In the genomic region with DNA sequence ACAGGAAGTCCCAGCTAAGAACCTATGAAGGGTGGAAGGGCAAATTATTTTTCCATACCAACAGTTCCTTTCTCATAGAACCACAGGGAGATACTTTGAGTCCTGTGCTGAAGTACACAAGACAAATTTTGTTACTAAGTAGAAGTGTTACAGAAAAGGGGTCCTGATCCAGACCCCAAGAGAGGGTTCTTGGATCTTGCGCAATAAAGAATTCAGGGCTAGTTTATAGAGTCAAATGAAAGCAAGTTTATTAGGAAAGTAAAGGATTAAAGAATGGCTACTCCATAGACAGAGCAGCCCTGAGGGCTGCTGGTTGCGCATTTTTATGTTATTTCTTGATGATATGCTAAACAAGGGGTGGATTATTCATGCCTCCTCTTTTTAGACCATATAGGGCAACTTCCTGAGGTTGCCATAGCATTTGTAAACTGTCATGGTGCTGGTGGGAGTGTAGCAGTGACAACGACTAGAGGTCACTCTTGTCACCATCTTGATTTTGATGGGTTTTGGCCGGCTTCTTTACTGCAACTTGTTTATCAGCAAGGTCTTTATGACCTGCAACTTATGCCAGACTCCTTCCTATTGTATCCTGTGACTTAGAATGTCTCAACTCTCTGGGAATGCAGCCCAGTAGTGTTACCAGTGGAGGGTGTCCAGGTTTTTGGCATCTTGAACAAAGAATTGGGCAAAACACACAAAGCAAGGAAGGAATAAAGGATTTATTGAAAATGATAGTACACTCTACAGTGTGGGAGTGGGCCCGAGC, we compare ENCODE assay signal across 21 cellular contexts.
DNase-seq lines count a peak whose midpoint lies in the region; ATAC-seq, FAIRE-seq and TF ChIP-seq lines count a peak whose summit lies in the region.
"Had no signal": no experiment of that assay in that cellular context is flagged by ENCODE, and none has a peak within 500 bp of the region (broad histone marks: within the 10 kb centered on the region; RNA-seq: fewer than 3 reads in every experiment).

No MANE protein-coding gene starts in this region.

- no peaks in the 10 kb centered on the region for H3K9me3 Mint-ChIP-seq in activated T-helper 2 cell treated with anti-CD3 and anti-CD28 coated beads, Interferon-gamma antibody, Interleukin-2, Interleukin-4, amounts not matched to agents 10 μg/mL and 5 μg/mL and 100 μg/mL, durations not matched to agents 14 hours and 24 hours and 36 hours
- H3K9me3 Mint-ChIP-seq: CD8-positive, alpha-beta T cell had no signal

- no peak overlapping the region for H3K27ac Mint-ChIP-seq in activated T-helper 2 cell treated with anti-CD3 and anti-CD28 coated beads, Interferon-gamma antibody, Interleukin-2, Interleukin-4, amounts not matched to agents 10 μg/mL and 5 μg/mL and 100 μg/mL, durations not matched to agents 14 hours and 24 hours and 36 hours
- H3K27ac Mint-ChIP-seq: CD14-positive monocyte; CD8-positive, alpha-beta T cell had no signal

- BruUV-seq in K562 (replicated peaks; lab: Mats Ljungman, UMichigan), result no TSS peak

- CTCF ChIA-PET in K562 (lab: Yijun Ruan, JAX; ENCODE audit: low intra/inter-chr PET ratio), result no interaction called here

- intact Hi-C loops in K562 (cut with micrococcal nuclease), result no loop called here
- intact Hi-C loops in prostate gland (cut with DNase I), result no loop called here
- intact Hi-C loops in activated T-helper 2 cell treated with anti-CD3 and anti-CD28 coated beads, Interferon-gamma antibody, Interleukin-2, Interleukin-4, amounts not matched to agents 10 μg/mL and 5 μg/mL and 100 μg/mL, durations not matched to agents 14 hours and 24 hours and 36 hours (cut with micrococcal nuclease), result loop anchor here (5.0 kb wide), 1 partner anchor 565 kb away; no protein-coding TSS in a partner anchor

- no peaks in the 10 kb centered on the region for H3K9me3 ChIP-seq in K562 (replicated peaks; ENCODE audit: control insufficient read depth, insufficient read depth, low read depth, low read length)
- no peaks in the 10 kb centered on the region for H3K9me3 ChIP-seq in prostate gland
- H3K9me3 ChIP-seq: BE2C, HAP-1 had no signal

- ATAC-seq in K562, result no peak
- ATAC-seq in HG03135 (IDR thresholded peaks at IDR 0.05; ENCODE audit: unreplicated experiment), result no peak
- ATAC-seq: CD8-positive, alpha-beta T cell had no signal

- no peaks in the 10 kb centered on the region for H3K79me2 ChIP-seq in K562 (ENCODE audit: control insufficient read depth, insufficient read depth, low read length)

- no peak overlapping the region for H3K4me3 ChIP-seq in K562
- H3K4me3 ChIP-seq in prostate gland, result no peak overlapping the region
- H3K4me3 ChIP-seq: HAP-1 had no signal

- no peaks in the 10 kb centered on the region for H3K27me3 Mint-ChIP-seq in activated T-helper 2 cell treated with anti-CD3 and anti-CD28 coated beads, Interferon-gamma antibody, Interleukin-2, Interleukin-4, amounts not matched to agents 10 μg/mL and 5 μg/mL and 100 μg/mL, durations not matched to agents 14 hours and 24 hours and 36 hours (ENCODE audit: low read depth)

- in situ Hi-C loops in K562 (cut with MboI), result no loop called here

- H3K27me3 ChIP-seq in K562 (ENCODE audit: control insufficient read depth in 2 of 2, insufficient read depth in 2 of 2, low read length in 2 of 2), result no peaks in the 10 kb centered on the region
- H3K27me3 ChIP-seq in prostate gland (replicated peaks; ENCODE audit: insufficient read depth), result no peaks in the 10 kb centered on the region
- H3K27me3 ChIP-seq: BE2C had no signal

- POLR2A ChIA-PET in K562 (lab: Yijun Ruan, JAX), result no interaction called here

- no peak for FAIRE-seq in K562 (lab: Jason Lieb, UNC)
- FAIRE-seq: A204.1, D721Med, G401.6, GM12892, GM19239 had no signal

- H4K20me1 ChIP-seq in K562 (replicated peaks; ENCODE audit: control insufficient read depth, insufficient read depth, low read length), result no peaks in the 10 kb centered on the region

- H3K4me1 Mint-ChIP-seq in activated T-helper 2 cell treated with anti-CD3 and anti-CD28 coated beads, Interferon-gamma antibody, Interleukin-2, Interleukin-4, amounts not matched to agents 10 μg/mL and 5 μg/mL and 100 μg/mL, durations not matched to agents 14 hours and 24 hours and 36 hours (ENCODE audit: low read depth), result no peaks in the 10 kb centered on the region

- TF ChIP-seq EP300 in K562 (IDR thresholded peaks at IDR 0.05; ENCODE audit: low read length), result no peak

- H3K36me3 ChIP-seq in K562 (ENCODE audit: control insufficient read depth, insufficient read depth, low read length) (no peaks in the 10 kb centered on the region), prostate gland (no peaks in the 10 kb centered on the region)
- H3K36me3 ChIP-seq: BE2C, HAP-1 had no signal

- no peaks in the 10 kb centered on the region for H3K9me1 ChIP-seq in K562 (ENCODE audit: control insufficient read depth, insufficient read depth, low read length)

- H3K4me3 Mint-ChIP-seq in activated T-helper 2 cell treated with anti-CD3 and anti-CD28 coated beads, Interferon-gamma antibody, Interleukin-2, Interleukin-4, amounts not matched to agents 10 μg/mL and 5 μg/mL and 100 μg/mL, durations not matched to agents 14 hours and 24 hours and 36 hours (ENCODE audit: low read depth), result no peak overlapping the region
- H3K4me3 Mint-ChIP-seq: CD14-positive monocyte; CD8-positive, alpha-beta T cell had no signal

- peak; percentile 5 for TF ChIP-seq CTCF in C4-2B (conservative IDR thresholded peaks at IDR 0.05)
- peak; percentile 38 for TF ChIP-seq CTCF in LNCAP (IDR thresholded peaks at IDR 0.05)
- no peak for TF ChIP-seq CTCF in K562 (IDR thresholded peaks at IDR 0.05 in 2 of 3, conservative IDR thresholded peaks at IDR 0.05 in 1 of 3; ENCODE audit: insufficient read depth in 2 of 3, low read depth in 1 of 3, low read length in 3 of 3)
- TF ChIP-seq CTCF in prostate gland (IDR thresholded peaks at IDR 0.05), result no peak

- DNase-seq in K562 (ENCODE audit: extremely low read depth in 1 of 4, low spot score in 3 of 4), result no peak
- DNase-seq in prostate gland (ENCODE audit: low spot score), result peak; percentile 80
- no peak for DNase-seq in activated T-helper 2 cell treated with anti-CD3 and anti-CD28 coated beads, Interferon-gamma antibody, Interleukin-2, Interleukin-4, amounts not matched to agents 10 μg/mL and 5 μg/mL and 100 μg/mL, durations not matched to agents 14 hours and 24 hours and 36 hours (ENCODE audit: low spot score)
- DNase-seq in NCI-H1417 treated with DMSO at 0.1 percent for 48 hours (lab: John Stamatoyannopoulos, UW), result no peak
- DNase-seq: BE2C; CD8-positive, alpha-beta T cell; COR-L47; DMS153; DMS79 treated with DMSO at 0.1 percent for 48 hours; EL; GOT3 had no signal

- H3K36me3 Mint-ChIP-seq in activated T-helper 2 cell treated with anti-CD3 and anti-CD28 coated beads, Interferon-gamma antibody, Interleukin-2, Interleukin-4, amounts not matched to agents 10 μg/mL and 5 μg/mL and 100 μg/mL, durations not matched to agents 14 hours and 24 hours and 36 hours (ENCODE audit: low read depth), result no peaks in the 10 kb centered on the region
- H3K36me3 Mint-ChIP-seq: CD14-positive monocyte; CD8-positive, alpha-beta T cell had no signal

- H2AFZ ChIP-seq in K562 (ENCODE audit: low read depth, low read length), result no peak overlapping the region

- TF ChIP-seq RAD21 in K562 (CRISPR knock-in tag; conservative IDR thresholded peaks at IDR 0.05 in 1 of 2, IDR thresholded peaks at IDR 0.05 in 1 of 2), result no peak

- WGBS in K562 (ENCODE audit: insufficient coverage, low coverage, missing lambda C conversion rate), result 0% methylated on average over 5 of the region's 5 CpGs
- 47% methylated on average over 5 of the region's 5 CpGs for WGBS in prostate gland

- H3K9ac ChIP-seq in K562 (ENCODE audit: insufficient read depth in 1 of 2, low read depth in 2 of 2, low read length in 2 of 2), result no peak overlapping the region

- H3K4me2 ChIP-seq in K562 (ENCODE audit: insufficient read depth, low read length), result no peak overlapping the region

- H3K27ac ChIP-seq in C4-2B (no peak overlapping the region), K562 (ENCODE audit: extremely low read depth, low read depth, low read length) (no peak overlapping the region), prostate gland (peak overlapping the region; percentile 27 to 71)

- H3K4me1 ChIP-seq in K562 (replicated peaks in 1 of 2; ENCODE audit: control insufficient read depth in 2 of 2, insufficient read depth in 2 of 2, low read length in 2 of 2) (no peaks in the 10 kb centered on the region), prostate gland (replicated peaks) (no peaks in the 10 kb centered on the region)
- H3K4me1 ChIP-seq: BE2C, HAP-1 had no signal

- TF ChIP-seq POLR2A in K562 (conservative IDR thresholded peaks at IDR 0.05), result no peak
- TF ChIP-seq POLR2A in prostate gland (IDR thresholded peaks at IDR 0.05), result no peak

TF ChIP-seq in K562, 482 proteins besides CTCF, POLR2A, EP300 and RAD21:
- TF ChIP-seq, protein P1, sequence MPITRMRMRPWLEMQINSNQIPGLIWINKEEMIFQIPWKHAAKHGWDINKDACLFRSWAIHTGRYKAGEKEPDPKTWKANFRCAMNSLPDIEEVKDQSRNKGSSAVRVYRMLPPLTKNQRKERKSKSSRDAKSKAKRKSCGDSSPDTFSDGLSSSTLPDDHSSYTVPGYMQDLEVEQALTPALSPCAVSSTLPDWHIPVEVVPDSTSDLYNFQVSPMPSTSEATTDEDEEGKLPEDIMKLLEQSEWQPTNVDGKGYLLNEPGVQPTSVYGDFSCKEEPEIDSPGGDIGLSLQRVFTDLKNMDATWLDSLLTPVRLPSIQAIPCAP (CRISPR knock-in tag; IDR thresholded peaks at IDR 0.05; ENCODE audit: borderline replicate concordance), result no peak
- TF ChIP-seq CEBPG (CRISPR knock-in tag; IDR thresholded peaks at IDR 0.05) (no peak), CEBPG (tag; conservative IDR thresholded peaks at IDR 0.05 in 1 of 2, IDR thresholded peaks at IDR 0.05 in 1 of 2) (peak in 1 of 2 experiments; percentile 87; a peak in 2 of 4 replicates), CEBPB (tag; IDR thresholded peaks at IDR 0.05) (peak; percentile 69)

Comparison
In these comparisons a context has a peak if more than half of its experiments do, and no peak if none do; other contexts are left out.
1. H3K27ac ChIP-seq: peak in prostate gland (2 of 2); none in C4-2B (single experiment) and K562 (single experiment).
2. CTCF ChIP-seq: peak in C4-2B (single experiment) and LNCAP (single experiment); none in K562 (0 of 3) and prostate gland (0 of 4).